9 cellular contexts compared by ENCODE assay signal in the genomic region with DNA sequence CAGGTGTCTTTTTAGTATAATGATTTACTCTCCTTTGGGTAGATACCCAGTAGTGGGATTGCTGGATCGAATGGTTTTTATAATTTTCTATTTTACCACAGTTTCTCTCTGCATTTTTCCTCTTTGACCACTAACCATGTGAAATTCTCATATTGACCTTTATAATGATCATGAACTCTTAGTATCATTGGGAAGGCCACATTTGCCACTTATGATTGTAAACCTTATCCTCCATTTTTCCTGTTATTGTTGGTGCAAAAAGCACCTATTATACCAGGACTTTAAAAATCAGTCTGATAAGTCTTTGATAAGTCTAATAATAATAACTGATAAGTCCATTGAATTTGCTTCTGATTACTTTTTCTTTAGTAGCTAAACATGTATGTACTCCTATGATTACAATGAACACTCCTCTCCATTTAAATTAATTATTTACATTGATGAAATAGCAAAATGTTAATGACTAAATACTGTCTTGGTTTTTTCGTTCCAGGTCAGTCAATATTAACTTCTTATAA. TPM values are rescaled to one million over a fixed set of nuclear protein-coding genes. Genes with fewer than 3 reads are reported as not detected.
DNase-seq lines count a peak whose midpoint lies in the region; ATAC-seq and TF ChIP-seq lines count a peak whose summit lies in the region.
"Had no signal": no experiment of that assay in that cellular context is flagged by ENCODE, and none has a peak within 500 bp of the region (broad histone marks: within the 10 kb centered on the region; RNA-seq: fewer than 3 reads in every experiment).

No MANE protein-coding gene starts in this region.

- 71% methylated on average over 2 of the region's 2 CpGs for WGBS in SK-N-SH (ENCODE audit: low lambda C conversion rate)

- H3K36me3 Mint-ChIP-seq in endothelial cell (ENCODE audit: low read depth, unreplicated experiment): peaks cover 20% of the 10 kb centered on the region
- H3K36me3 Mint-ChIP-seq in progenitor cell of endocrine pancreas (ENCODE audit: insufficient read depth): peaks cover 3% of the 10 kb centered on the region

- peaks cover 98% of the 10 kb centered on the region for H3F3A ChIP-seq in SK-N-SH (replicated peaks; ENCODE audit: insufficient read depth)

- peak overlapping the region; percentile 77 to 83; a peak in 3 of 4 replicates for H3K4me3 ChIP-seq in SK-N-SH (ENCODE audit: low read depth in 2 of 2, low read length in 1 of 2)

- peak overlapping the region; percentile 98 for H3K9ac ChIP-seq in SK-N-SH

- H3K4me3 Mint-ChIP-seq in endothelial cell (ENCODE audit: unreplicated experiment): no peak overlapping the region
- no peak overlapping the region for H3K4me3 Mint-ChIP-seq in progenitor cell of endocrine pancreas (ENCODE audit: low read depth)

- peaks cover 99% of the 10 kb centered on the region for H4K20me1 ChIP-seq in SK-N-SH (ENCODE audit: insufficient read depth)

- H2AFZ ChIP-seq in SK-N-SH (ENCODE audit: low read depth): no peak overlapping the region

- H3K27ac Mint-ChIP-seq in endothelial cell (ENCODE audit: unreplicated experiment) (peak overlapping the region; percentile 28), progenitor cell of endocrine pancreas (no peak overlapping the region)

- no peaks in the 10 kb centered on the region for H3K9me3 Mint-ChIP-seq in endothelial cell (ENCODE audit: unreplicated experiment)
- no peaks in the 10 kb centered on the region for H3K9me3 Mint-ChIP-seq in progenitor cell of endocrine pancreas (ENCODE audit: low read depth)

- no peaks in the 10 kb centered on the region for H3K27me3 ChIP-seq in SK-N-SH (ENCODE audit: insufficient read depth)

- DNase-seq in Caki2 (ENCODE audit: low read depth) (peak; percentile 29), SK-N-SH (no peak), endothelial cell (ENCODE audit: low spot score) (no peak), pons (ENCODE audit: low spot score) (peak; percentile 21), MV-4-11 (lab: John Stamatoyannopoulos, UW) (no peak), progenitor cell of endocrine pancreas (ENCODE audit: low spot score, unreplicated experiment) (no peak)
- DNase-seq: amniotic stem cell had no signal

- POLR2A ChIA-PET in SK-N-SH (lab: Yijun Ruan, JAX): interaction anchor here (1.0 kb wide), 1 partner anchor 9 kb away, joined by 5 read pairs; the partner anchor contains the start of gene NEAT1

- TF ChIP-seq RAD21 in SK-N-SH (IDR thresholded peaks at IDR 0.05; ENCODE audit: low read length): no peak

- H3K36me3 ChIP-seq in SK-N-SH (replicated peaks in 1 of 2; ENCODE audit: control insufficient read depth in 1 of 2, insufficient read depth in 2 of 2, low read length in 1 of 2): peaks cover 69 to 97% of the 10 kb centered on the region in 2 experiments

- CTCF ChIA-PET in SK-N-SH (lab: Yijun Ruan, JAX): interaction anchor here (0.7 to 1.1 kb wide), 4 partner anchors 15 to 70 kb away, joined by 3 to 4 read pairs (median 4); no protein-coding TSS in a partner anchor

- TF ChIP-seq CTCF in SK-N-SH (IDR thresholded peaks at IDR 0.05) (no peak), endothelial cell (IDR thresholded peaks at IDR 0.05; ENCODE audit: unreplicated experiment) (no peak), progenitor cell of endocrine pancreas (IDR thresholded peaks at IDR 0.05; ENCODE audit: unreplicated experiment) (no peak)

- no peaks in the 10 kb centered on the region for H3K9me2 ChIP-seq in SK-N-SH

- in situ Hi-C loops in Caki2 (cut with HindIII; ENCODE audit: low pct_unique_long_range_greater_than_20kb, low sequenced_read_pairs): no loop called here

- TF ChIP-seq EP300 in SK-N-SH (IDR thresholded peaks at IDR 0.05; ENCODE audit: borderline replicate concordance in 1 of 2, low read depth in 1 of 2, low read length in 1 of 2): no peak

- peaks cover 1% of the 10 kb centered on the region for H3K27me3 Mint-ChIP-seq in endothelial cell (ENCODE audit: unreplicated experiment)
- no peaks in the 10 kb centered on the region for H3K27me3 Mint-ChIP-seq in progenitor cell of endocrine pancreas

- peak overlapping the region; percentile 94 for H3K4me2 ChIP-seq in SK-N-SH

- ATAC-seq in GM21786 (IDR thresholded peaks at IDR 0.05; ENCODE audit: unreplicated experiment) (no peak), HG03196 (IDR thresholded peaks at IDR 0.05; ENCODE audit: unreplicated experiment) (no peak)

- peaks cover 99% of the 10 kb centered on the region for H3K79me2 ChIP-seq in SK-N-SH (ENCODE audit: insufficient read depth)

- no peaks in the 10 kb centered on the region for H3K9me3 ChIP-seq in SK-N-SH

- H3K4me1 Mint-ChIP-seq in endothelial cell (ENCODE audit: unreplicated experiment) (peaks cover 21% of the 10 kb centered on the region), progenitor cell of endocrine pancreas (ENCODE audit: low read depth) (peaks cover 12% of the 10 kb centered on the region)

- H3K27ac ChIP-seq in SK-N-SH (ENCODE audit: low read depth in 2 of 2, low read length in 1 of 2): peak overlapping the region in 1 of 2 experiments; percentile 100; a peak in 3 of 4 replicates

- peaks cover 4 to 36% of the 10 kb centered on the region in 2 experiments; a peak in 2 of 4 replicates for H3K4me1 ChIP-seq in SK-N-SH (ENCODE audit: control insufficient read depth in 1 of 2, insufficient read depth in 2 of 2, low read depth in 1 of 2, low read length in 1 of 2)

TF ChIP-seq in SK-N-SH, 30 proteins besides CTCF, POLR2A, EP300 and RAD21:
- peak; percentile 10; the same call in 1 of the 2 replicates for TF ChIP-seq POLR2AphosphoS5 (IDR thresholded peaks at IDR 0.05; ENCODE audit: low read depth, low read length)
- TF ChIP-seq TCF12 (IDR thresholded peaks at IDR 0.05): no peak

RNA-seq across cellular contexts. Expression of gene NEAT1, which starts 9.6 kb away (rescaled TPM):
- total RNA-seq in Caki2 (2014; rRNA removed; shearing (Covaris generic); ENCODE audit: low replicate concordance): 2.3 and 8.7 TPM in 2 replicates
- polyA plus RNA-seq in SK-N-SH (2012; rRNA removed): 435 and 479 TPM in 2 replicates
- polyA plus RNA-seq in SK-N-SH (2012; cell fraction: cytosol; rRNA removed): 93.7 and 99.2 TPM in 2 replicates
- polyA plus RNA-seq in SK-N-SH (2012; cell fraction: nucleus; rRNA removed): 3,897 and 4,476 TPM in 2 replicates
- total RNA-seq in endothelial cell (ENCODE audit: unreplicated experiment) (43.4 TPM), progenitor cell of endocrine pancreas (78.8 and 99.9 TPM in 2 replicates)

RNA-seq across cellular contexts. Expression of gene FRMD8, which starts 45.8 kb away (rescaled TPM):
- total RNA-seq in Caki2 (2014; rRNA removed; shearing (Covaris generic); ENCODE audit: low replicate concordance): 24.8 and 35.5 TPM in 2 replicates
- polyA plus RNA-seq in SK-N-SH (2012; rRNA removed): 17.4 and 19.0 TPM in 2 replicates
- polyA plus RNA-seq in SK-N-SH (2012; cell fraction: cytosol; rRNA removed): 8.0 and 14.0 TPM in 2 replicates
- 32.3 and 58.1 TPM in 2 replicates for polyA plus RNA-seq in SK-N-SH (2012; cell fraction: nucleus; rRNA removed)
- total RNA-seq in endothelial cell (ENCODE audit: unreplicated experiment) (76.0 TPM), progenitor cell of endocrine pancreas (27.3 and 27.5 TPM in 2 replicates)

RNA-seq across cellular contexts. Expression of gene SLC25A45, which starts 49.7 kb away (rescaled TPM):
- total RNA-seq in Caki2 (2014; rRNA removed; shearing (Covaris generic); ENCODE audit: low replicate concordance): 1.1 and 2.3 TPM in 2 replicates
- 3.1 and 3.6 TPM in 2 replicates for polyA plus RNA-seq in SK-N-SH (2012; rRNA removed)
- polyA plus RNA-seq in SK-N-SH (2012; cell fraction: cytosol; rRNA removed): 1.2 and 1.8 TPM in 2 replicates
- polyA plus RNA-seq in SK-N-SH (2012; cell fraction: nucleus; rRNA removed): 13.7 and 17.4 TPM in 2 replicates
- total RNA-seq in endothelial cell (ENCODE audit: unreplicated experiment): 3.3 TPM
- total RNA-seq in progenitor cell of endocrine pancreas: 4.0 and 5.3 TPM in 2 replicates

Comparison
In these comparisons a context has a peak if more than half of its experiments do, and no peak if none do; other contexts are left out.
1. DNase-seq: peak in Caki2 (single experiment) and pons (single experiment); none in SK-N-SH (single experiment), endothelial cell (single experiment), MV-4-11 (single experiment) and progenitor cell of endocrine pancreas (single experiment).